ENCODE assay signal across 1 cellular context in the genomic region with DNA sequence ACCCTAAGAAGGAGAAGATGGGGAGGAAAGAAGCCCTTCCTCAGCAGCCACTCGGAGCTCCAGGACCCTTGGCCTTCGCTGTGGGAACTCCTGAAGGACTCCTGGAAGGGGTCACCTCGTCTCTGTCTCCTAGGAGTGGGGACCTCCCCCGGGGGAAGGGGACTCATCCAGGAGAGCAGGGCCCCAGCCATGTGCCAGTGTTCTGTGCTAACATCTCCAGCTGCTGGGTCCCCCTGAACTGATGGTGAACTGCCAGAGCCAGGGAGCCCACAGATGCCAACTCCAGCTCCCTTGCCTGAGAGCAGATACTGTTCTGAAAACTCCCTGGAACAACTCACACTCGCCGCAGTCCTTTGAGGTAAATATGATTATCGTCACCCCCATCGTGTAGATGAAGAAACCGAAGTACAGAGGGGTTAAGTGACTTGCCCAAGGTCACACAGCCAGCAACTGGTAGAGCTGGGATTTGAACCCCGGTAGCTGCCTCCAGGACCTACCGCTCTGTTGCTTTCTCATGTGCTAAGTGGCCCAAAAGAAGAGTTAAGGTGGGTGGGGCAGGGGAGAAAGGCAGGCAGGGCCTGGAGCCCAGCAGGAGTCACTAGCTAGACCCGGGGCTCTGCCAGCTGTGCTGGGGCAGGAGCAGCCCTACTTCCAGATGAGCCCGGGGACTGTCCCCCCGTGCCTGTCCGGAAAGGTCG.
TF ChIP-seq lines count a peak whose summit lies in the region.

No MANE protein-coding gene starts in this region.

TF ChIP-seq in SK-N-SH treated with all-trans-retinoic acid at 6 μM for 48 hours, 23 proteins besides CTCF, POLR2A, EP300 and RAD21 (continued from another document):
- no peak for TF ChIP-seq ZNF70 (CRISPR knock-in tag; IDR thresholded peaks at IDR 0.05)
- no peak for TF ChIP-seq GLIS3 (CRISPR knock-in tag; IDR thresholded peaks at IDR 0.05)
- no peak for TF ChIP-seq CREB5 (CRISPR knock-in tag; IDR thresholded peaks at IDR 0.05; ENCODE audit: low read depth)
- TF ChIP-seq, protein P1, sequence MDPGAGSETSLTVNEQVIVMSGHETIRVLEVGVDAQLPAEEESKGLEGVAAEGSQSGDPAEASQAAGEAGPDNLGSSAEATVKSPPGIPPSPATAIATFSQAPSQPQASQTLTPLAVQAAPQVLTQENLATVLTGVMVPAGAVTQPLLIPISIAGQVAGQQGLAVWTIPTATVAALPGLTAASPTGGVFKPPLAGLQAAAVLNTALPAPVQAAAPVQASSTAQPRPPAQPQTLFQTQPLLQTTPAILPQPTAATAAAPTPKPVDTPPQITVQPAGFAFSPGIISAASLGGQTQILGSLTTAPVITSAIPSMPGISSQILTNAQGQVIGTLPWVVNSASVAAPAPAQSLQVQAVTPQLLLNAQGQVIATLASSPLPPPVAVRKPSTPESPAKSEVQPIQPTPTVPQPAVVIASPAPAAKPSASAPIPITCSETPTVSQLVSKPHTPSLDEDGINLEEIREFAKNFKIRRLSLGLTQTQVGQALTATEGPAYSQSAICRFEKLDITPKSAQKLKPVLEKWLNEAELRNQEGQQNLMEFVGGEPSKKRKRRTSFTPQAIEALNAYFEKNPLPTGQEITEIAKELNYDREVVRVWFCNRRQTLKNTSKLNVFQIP (CRISPR knock-in tag; IDR thresholded peaks at IDR 0.05; ENCODE audit: borderline replicate concordance, low read depth) = no peak
- TF ChIP-seq RARB (CRISPR knock-in tag; IDR thresholded peaks at IDR 0.05) = no peak
- no peak for TF ChIP-seq TOX (CRISPR knock-in tag; IDR thresholded peaks at IDR 0.05; ENCODE audit: borderline replicate concordance)
- no peak for TF ChIP-seq ZNF8 (CRISPR knock-in tag; IDR thresholded peaks at IDR 0.05)
